Comparison of ENCODE assay signal across 17 cellular contexts in genomic region chr1:206465951-206466350, GRCh38. TPM values are rescaled to one million over a fixed set of nuclear protein-coding genes. Genes with fewer than 3 reads are reported as not detected.
DNase-seq lines count a peak whose midpoint lies in the region; ATAC-seq, FAIRE-seq and TF ChIP-seq lines count a peak whose summit lies in the region.
"Had no signal": no experiment of that assay in that cellular context is flagged by ENCODE, and none has a peak within 500 bp of the region (broad histone marks: within the 10 kb centered on the region; RNA-seq: fewer than 3 reads in every experiment).

No MANE protein-coding gene starts in this region.

- TF ChIP-seq RAD21 in GM12878 (IDR thresholded peaks at IDR 0.05; ENCODE audit: insufficient read depth, low read depth, low read length), result no peak

- peak; percentile 5 to 7 for ATAC-seq in CD4-positive, CD25-positive, alpha-beta regulatory T cell (ENCODE audit: low read depth in 2 of 2)
- peak; percentile 9 for ATAC-seq in GM12878
- ATAC-seq in GM21576 (IDR thresholded peaks at IDR 0.05; ENCODE audit: unreplicated experiment), result no peak
- ATAC-seq: Right ventricle myocardium inferior had no signal

- H3K9me3 ChIP-seq in CD4-positive, CD25-positive, alpha-beta regulatory T cell (ENCODE audit: control insufficient read depth in 2 of 2, low read length in 2 of 2), result no peaks in the 10 kb centered on the region
- H3K9me3 ChIP-seq in Karpas-422 (ENCODE audit: low read length) (no peaks in the 10 kb centered on the region), GM12878 (replicated peaks; ENCODE audit: control insufficient read depth, insufficient read depth, low read length) (no peaks in the 10 kb centered on the region)
- H3K9me3 ChIP-seq: colonic mucosa had no signal

- H3K27ac Mint-ChIP-seq in CD4-positive, CD25-positive, alpha-beta regulatory T cell, result peak overlapping the region; percentile 72 to 100 (median 90)
- H3K27ac Mint-ChIP-seq: progenitor cell of endocrine pancreas had no signal

- no peak for FAIRE-seq in GM12878 (lab: Jason Lieb, UNC)
- FAIRE-seq in H54 (lab: Jason Lieb, UNC), result no peak
- FAIRE-seq: G401.6 had no signal

- no peak overlapping the region for H2AFZ ChIP-seq in Karpas-422 (ENCODE audit: low read length)
- no peak overlapping the region for H2AFZ ChIP-seq in GM12878 (ENCODE audit: control insufficient read depth, low read depth, low read length)

- no TSS peak for BruUV-seq in GM12878 (replicated peaks; lab: Mats Ljungman, UMichigan)

- H3K4me2 ChIP-seq in Karpas-422 (ENCODE audit: low read depth, low read length, poor library complexity, severe bottlenecking) (peak overlapping the region; percentile 81), GM12878 (ENCODE audit: control insufficient read depth, insufficient read depth) (no peak overlapping the region)

- H3K36me3 ChIP-seq in CD4-positive, CD25-positive, alpha-beta regulatory T cell (ENCODE audit: control insufficient read depth, insufficient read depth, low read length), result no peaks in the 10 kb centered on the region
- H3K36me3 ChIP-seq in Karpas-422 (ENCODE audit: insufficient read depth, low read length), result peaks cover 19% of the 10 kb centered on the region; the same call in 1 of the 2 replicates
- no peaks in the 10 kb centered on the region for H3K36me3 ChIP-seq in GM12878 (ENCODE audit: control insufficient read depth in 2 of 2, insufficient read depth in 2 of 2, low read length in 1 of 2)
- H3K36me3 ChIP-seq: colonic mucosa had no signal

- peaks cover 23 to 78% (median 63%) of the 10 kb centered on the region in 4 donors for H3K4me1 Mint-ChIP-seq in CD4-positive, CD25-positive, alpha-beta regulatory T cell

- peak overlapping the region; percentile 80 for H3K27ac ChIP-seq in CD4-positive, CD25-positive, alpha-beta regulatory T cell (ENCODE audit: insufficient read depth, low read length, poor library complexity, severe bottlenecking)
- H3K27ac ChIP-seq in Karpas-422 (ENCODE audit: low read length), result peak overlapping the region; percentile 98
- H3K27ac ChIP-seq in GM12878 (ENCODE audit: control insufficient read depth, insufficient read depth), result no peak overlapping the region
- H3K27ac ChIP-seq: C4-2B, colonic mucosa had no signal

- H3K9me2 ChIP-seq in Karpas-422 (replicated peaks; ENCODE audit: insufficient read depth, low read length), result no peaks in the 10 kb centered on the region

- CTCF ChIA-PET in GM12878 (lab: Yijun Ruan, JAX), result interaction anchor here (1.1 to 10.1 kb wide), 5 partner anchors 14 to 197 kb away, joined by 3 to 199 read pairs (median 4); no protein-coding TSS in a partner anchor

- no peaks in the 10 kb centered on the region for H3K27me3 Mint-ChIP-seq in CD4-positive, CD25-positive, alpha-beta regulatory T cell

- in situ Hi-C loops in GM13977 (cut with MboI; ENCODE audit: low pct_unique_long_range_greater_than_20kb, low sequenced_read_pairs, unreplicated experiment) (no loop called here), GM12878 (cut with MboI) (no loop called here)

- H3K36me3 Mint-ChIP-seq in CD4-positive, CD25-positive, alpha-beta regulatory T cell, result peaks cover 5% of the 10 kb centered on the region

- intact Hi-C loops in GM12878 (cut with micrococcal nuclease; ENCODE audit: unreplicated experiment), result no loop called here

- H3K9ac ChIP-seq in Karpas-422 (ENCODE audit: low read length) (no peak overlapping the region), GM12878 (ENCODE audit: control insufficient read depth, insufficient read depth, low read length) (no peak overlapping the region)

- SMC1A ChIA-PET in GM12878 (lab: Charles Lee; ENCODE audit: uncharacterized antibody, unreplicated experiment), result interaction anchor here (1.3 to 7.0 kb wide), 4 partner anchors 13 to 204 kb away, joined by 3 to 70 read pairs (median 9); no protein-coding TSS in a partner anchor

- TF ChIP-seq EP300 in GM12878 (IDR thresholded peaks at IDR 0.05; ENCODE audit: borderline replicate concordance in 1 of 2, control insufficient read depth in 1 of 2, low read depth in 2 of 2, low read length in 2 of 2), result no peak

- TF ChIP-seq CTCF in GM13977 (IDR thresholded peaks at IDR 0.05; ENCODE audit: extremely low read depth, insufficient read depth, missing control alignments) (no peak), GM12878 (IDR thresholded peaks at IDR 0.05 in 2 of 3, conservative IDR thresholded peaks at IDR 0.05 in 1 of 3; ENCODE audit: control insufficient read depth in 2 of 3, extremely low read depth in 1 of 3, insufficient read depth in 1 of 3, low read depth in 3 of 3, low read length in 3 of 3) (no peak)

- DNase-seq in CD4-positive, CD25-positive, alpha-beta regulatory T cell, result peak in 2 of 3 donors; percentile 39 to 76
- DNase-seq in GM13977 (ENCODE audit: low spot score), result peak; percentile 67
- DNase-seq in Karpas-422, result no peak
- DNase-seq in GM12878 (ENCODE audit: low read depth, low spot score), result no peak
- no peak for DNase-seq in H54 (ENCODE audit: insufficient read length, low spot score)
- DNase-seq in DMS53 (lab: John Stamatoyannopoulos, UW), result no peak
- DNase-seq: activated CD8-positive, alpha-beta memory T cell treated with anti-CD3 and anti-CD28 coated beads, Interleukin-2, amount 50 U/mL, for 4 hours; aorta; colonic mucosa; erythroblast; NCI-H2081; NCI-H774 had no signal

- WGBS in GM12878 (ENCODE audit: insufficient coverage, insufficient replicate concordance, low lambda C conversion rate, missing lambda C conversion rate), result 0% methylated on average over 2 of the region's 2 CpGs

- H3K4me1 ChIP-seq in CD4-positive, CD25-positive, alpha-beta regulatory T cell (ENCODE audit: control insufficient read depth, insufficient read depth, low read length, poor library complexity, severe bottlenecking), result peaks cover 55% of the 10 kb centered on the region
- H3K4me1 ChIP-seq in Karpas-422 (ENCODE audit: low read length), result peaks cover 74% of the 10 kb centered on the region
- peaks cover 55% of the 10 kb centered on the region for H3K4me1 ChIP-seq in GM12878 (ENCODE audit: control insufficient read depth, insufficient read depth, low read length)

- TF ChIP-seq POLR2A in GM12878 (IDR thresholded peaks at IDR 0.05; ENCODE audit: low read depth, low read length), result no peak
- no peak for TF ChIP-seq POLR2A in H54 (IDR thresholded peaks at IDR 0.05; ENCODE audit: low read depth, low read length)

- no peaks in the 10 kb centered on the region for H3K27me3 ChIP-seq in CD4-positive, CD25-positive, alpha-beta regulatory T cell (ENCODE audit: control insufficient read depth, insufficient read depth, low read length)
- H3K27me3 ChIP-seq in Karpas-422 (ENCODE audit: low read length) (no peaks in the 10 kb centered on the region), GM12878 (replicated peaks in 1 of 2; ENCODE audit: control insufficient read depth in 2 of 2, insufficient read depth in 2 of 2, low read length in 1 of 2) (no peaks in the 10 kb centered on the region)
- H3K27me3 ChIP-seq: colonic mucosa had no signal

- H3K4me3 Mint-ChIP-seq in CD4-positive, CD25-positive, alpha-beta regulatory T cell, result peak overlapping the region; percentile 70 to 95 (median 88)

- H4K20me1 ChIP-seq in Karpas-422 (ENCODE audit: insufficient read depth, low read depth, low read length) (no peaks in the 10 kb centered on the region), GM12878 (ENCODE audit: control insufficient read depth, insufficient read depth) (no peaks in the 10 kb centered on the region)

- H3K4me3 ChIP-seq in CD4-positive, CD25-positive, alpha-beta regulatory T cell (ENCODE audit: low read depth, low read length), result peak overlapping the region; percentile 46
- 0 out of 2 replicates have a peak overlapping the region, but pooled peaks have one; percentile 11 for H3K4me3 ChIP-seq in Karpas-422 (ENCODE audit: low read length)
- H3K4me3 ChIP-seq in GM12878, result no peak overlapping the region
- H3K4me3 ChIP-seq: colonic mucosa had no signal

- RAD21 ChIA-PET in GM12878 (lab: Charles Lee; ENCODE audit: unreplicated experiment), result interaction anchor here (0.8 to 3.3 kb wide), 9 partner anchors 10 to 198 kb away, joined by 3 to 22 read pairs (median 5); no protein-coding TSS in a partner anchor

- H3K79me2 ChIP-seq in Karpas-422 (ENCODE audit: low read length), result peaks cover 13% of the 10 kb centered on the region
- peaks cover 12% of the 10 kb centered on the region for H3K79me2 ChIP-seq in GM12878 (ENCODE audit: control insufficient read depth, insufficient read depth, low read length)

- POLR2A ChIA-PET in GM12878 (lab: Charles Lee), result interaction anchor here (0.6 to 1.2 kb wide), 3 partner anchors 10 to 90 kb away, joined by 3 to 5 read pairs (median 3); no protein-coding TSS in a partner anchor

- H3K9me3 Mint-ChIP-seq in CD4-positive, CD25-positive, alpha-beta regulatory T cell, result no peaks in the 10 kb centered on the region

RNA-seq across cellular contexts. Expression of gene IKBKE, which starts 4.3 kb away (rescaled TPM):
- total RNA-seq in CD4-positive, CD25-positive, alpha-beta regulatory T cell, result 78.3 TPM
- polyA plus RNA-seq in CD4-positive, CD25-positive, alpha-beta regulatory T cell, result 10 to 100 TPM; 55.3 to 87.4 (median 68.3) TPM
- total RNA-seq in Karpas-422 (2014; rRNA removed; shearing (Covaris generic); ENCODE audit: low replicate concordance), result 36.0 and 45.4 TPM in 2 replicates
- total RNA-seq in GM12878 (2013; cell fraction: nucleolus; rRNA removed), result 116 and 132 TPM in 2 replicates
- total RNA-seq in GM12878 (2014; rRNA removed) (23.5 and 23.9 TPM in 2 replicates), GM12878 (2014; rRNA removed; fragmentation: Illumina TruSeq; extraction: Trizol) (14.6 and 17.1 TPM in 2 replicates), GM12878 (2021) (30.0 and 33.4 TPM in 2 replicates)
- 7.9 TPM for polyA plus RNA-seq in GM12878 (2011; ENCODE audit: low read depth)
- polyA plus RNA-seq in GM12878 (2011; rRNA removed) (19.7 and 35.1 TPM in 2 replicates), GM12878 (2014; fragmentation: Illumina TruSeq; extraction: Trizol) (6.7 and 17.0 TPM in 2 replicates), GM12878 (2014; fragmentation: Nextera tagmentation; extraction: Ambion mirVana) (10 to 100 TPM; 12.8 to 19.2 TPM), GM12878 (2014; rRNA removed) (23.0 and 25.8 TPM in 2 replicates), GM12878 (2016; fragmentation: Nextera tagmentation; extraction: Ambion mirVana) (10 to 100 TPM; 23.1 to 24.7 TPM)
- 31.4 and 42.1 TPM in 2 replicates for polyA plus RNA-seq in GM12878 (2011; cell fraction: cytosol; rRNA removed)
- 133 and 147 TPM in 2 replicates for polyA plus RNA-seq in GM12878 (2011; cell fraction: nucleus; rRNA removed)
- polyA plus RNA-seq in GM12878 (2012), result 13.0 and 14.1 TPM in 2 replicates
- polyA minus RNA-seq in GM12878 (2011; rRNA and poly(A)+ RNA removed), result 45.0 and 70.6 TPM in 2 replicates
- polyA minus RNA-seq in GM12878 (2011; cell fraction: cytosol; rRNA and poly(A)+ RNA removed), result 13.2 and 14.0 TPM in 2 replicates
- 62.1 and 104 TPM in 2 replicates for polyA minus RNA-seq in GM12878 (2011; cell fraction: nucleus; rRNA and poly(A)+ RNA removed)

RNA-seq across cellular contexts. Expression of gene RASSF5, which starts 41.4 kb away (rescaled TPM):
- 158 TPM for total RNA-seq in CD4-positive, CD25-positive, alpha-beta regulatory T cell
- 100 to 1,000 TPM; 224 to 258 (median 231) TPM for polyA plus RNA-seq in CD4-positive, CD25-positive, alpha-beta regulatory T cell
- 27.2 and 29.5 TPM in 2 replicates for total RNA-seq in Karpas-422 (2014; rRNA removed; shearing (Covaris generic); ENCODE audit: low replicate concordance)
- total RNA-seq in GM12878 (2013; cell fraction: nucleolus; rRNA removed), result 56.7 and 60.6 TPM in 2 replicates
- total RNA-seq in GM12878 (2014; rRNA removed) (64.1 and 68.2 TPM in 2 replicates), GM12878 (2014; rRNA removed; fragmentation: Illumina TruSeq; extraction: Trizol) (48.5 and 49.2 TPM in 2 replicates), GM12878 (2021) (82.5 and 85.6 TPM in 2 replicates)
- 30.6 TPM for polyA plus RNA-seq in GM12878 (2011; ENCODE audit: low read depth)
- polyA plus RNA-seq in GM12878 (2011; rRNA removed) (61.4 and 77.1 TPM in 2 replicates), GM12878 (2014; fragmentation: Illumina TruSeq; extraction: Trizol) (79.7 and 89.6 TPM in 2 replicates), GM12878 (2014; fragmentation: Nextera tagmentation; extraction: Ambion mirVana) (10 to 100 TPM; 14.0 to 25.4 TPM), GM12878 (2014; rRNA removed) (71.3 and 74.2 TPM in 2 replicates), GM12878 (2016; fragmentation: Nextera tagmentation; extraction: Ambion mirVana) (10 to 100 TPM; 63.2 to 69.5 TPM)
- 82.5 and 102 TPM in 2 replicates for polyA plus RNA-seq in GM12878 (2011; cell fraction: cytosol; rRNA removed)
- 114 and 118 TPM in 2 replicates for polyA plus RNA-seq in GM12878 (2011; cell fraction: nucleus; rRNA removed)
- polyA plus RNA-seq in GM12878 (2012), result 45.3 and 54.0 TPM in 2 replicates
- polyA minus RNA-seq in GM12878 (2011; rRNA and poly(A)+ RNA removed), result 118 and 125 TPM in 2 replicates
- polyA minus RNA-seq in GM12878 (2011; cell fraction: cytosol; rRNA and poly(A)+ RNA removed), result 40.6 and 42.9 TPM in 2 replicates
- 46.9 and 71.1 TPM in 2 replicates for polyA minus RNA-seq in GM12878 (2011; cell fraction: nucleus; rRNA and poly(A)+ RNA removed)

Comparison
In these comparisons a context has a peak if more than half of its experiments do, and no peak if none do; other contexts are left out.
1. DNase-seq: peak in CD4-positive, CD25-positive, alpha-beta regulatory T cell (2 of 3) and GM13977 (single experiment); none in Karpas-422 (single experiment), GM12878 (single experiment), H54 (single experiment) and DMS53 (single experiment).